In the genomic region with DNA sequence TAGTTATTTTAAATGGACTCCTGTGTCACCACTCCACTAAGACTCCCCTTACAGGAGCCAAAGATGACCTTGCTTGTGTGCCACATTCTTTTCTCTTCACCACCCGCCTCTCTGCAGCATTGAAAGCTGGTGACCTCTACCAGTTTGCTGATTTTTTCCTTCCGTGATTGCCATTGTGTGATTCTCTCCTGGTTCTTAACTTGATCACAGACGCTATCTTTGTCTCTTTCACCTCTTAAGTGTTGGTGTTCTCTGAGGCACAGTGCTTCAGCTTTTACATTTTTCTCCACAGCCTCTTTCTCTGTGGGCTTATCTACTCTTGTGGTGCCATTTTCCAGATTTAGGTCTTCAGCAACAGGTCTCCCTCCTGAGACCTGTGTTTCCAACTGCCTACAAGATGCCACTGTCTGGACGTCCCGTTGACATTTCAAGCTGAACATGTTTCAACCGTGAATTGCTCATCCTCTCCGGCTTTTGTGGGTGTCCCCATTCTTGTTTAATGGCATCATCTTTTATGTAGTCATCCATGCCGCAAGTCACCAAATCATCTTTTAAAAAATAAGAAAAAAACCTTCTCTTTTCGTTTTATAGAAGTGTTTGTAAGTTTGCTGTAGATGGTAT, we compare ENCODE assay signal across 1 cellular context.
TF ChIP-seq lines count a peak whose summit lies in the region.

No MANE protein-coding gene starts in this region.

TF ChIP-seq in WTC11, 78 proteins besides CTCF, POLR2A, EP300 and RAD21 (continued from another document):
- TF ChIP-seq ESRRA (CRISPR knock-in tag; IDR thresholded peaks at IDR 0.05; ENCODE audit: borderline replicate concordance) (no peak), RORB (CRISPR knock-in tag; IDR thresholded peaks at IDR 0.05) (no peak), FOXK1 (CRISPR knock-in tag; IDR thresholded peaks at IDR 0.05) (no peak), HMGA2 (CRISPR knock-in tag; IDR thresholded peaks at IDR 0.05) (no peak), SMAD4 (CRISPR knock-in tag; IDR thresholded peaks at IDR 0.05) (no peak), FOXJ3 (CRISPR knock-in tag; IDR thresholded peaks at IDR 0.05; ENCODE audit: borderline replicate concordance) (no peak), NR2C2 (CRISPR knock-in tag; IDR thresholded peaks at IDR 0.05) (no peak), JAZF1 (CRISPR knock-in tag; IDR thresholded peaks at IDR 0.05) (no peak), PRRX2 (CRISPR knock-in tag; IDR thresholded peaks at IDR 0.05) (no peak)
- TF ChIP-seq, protein P1, sequence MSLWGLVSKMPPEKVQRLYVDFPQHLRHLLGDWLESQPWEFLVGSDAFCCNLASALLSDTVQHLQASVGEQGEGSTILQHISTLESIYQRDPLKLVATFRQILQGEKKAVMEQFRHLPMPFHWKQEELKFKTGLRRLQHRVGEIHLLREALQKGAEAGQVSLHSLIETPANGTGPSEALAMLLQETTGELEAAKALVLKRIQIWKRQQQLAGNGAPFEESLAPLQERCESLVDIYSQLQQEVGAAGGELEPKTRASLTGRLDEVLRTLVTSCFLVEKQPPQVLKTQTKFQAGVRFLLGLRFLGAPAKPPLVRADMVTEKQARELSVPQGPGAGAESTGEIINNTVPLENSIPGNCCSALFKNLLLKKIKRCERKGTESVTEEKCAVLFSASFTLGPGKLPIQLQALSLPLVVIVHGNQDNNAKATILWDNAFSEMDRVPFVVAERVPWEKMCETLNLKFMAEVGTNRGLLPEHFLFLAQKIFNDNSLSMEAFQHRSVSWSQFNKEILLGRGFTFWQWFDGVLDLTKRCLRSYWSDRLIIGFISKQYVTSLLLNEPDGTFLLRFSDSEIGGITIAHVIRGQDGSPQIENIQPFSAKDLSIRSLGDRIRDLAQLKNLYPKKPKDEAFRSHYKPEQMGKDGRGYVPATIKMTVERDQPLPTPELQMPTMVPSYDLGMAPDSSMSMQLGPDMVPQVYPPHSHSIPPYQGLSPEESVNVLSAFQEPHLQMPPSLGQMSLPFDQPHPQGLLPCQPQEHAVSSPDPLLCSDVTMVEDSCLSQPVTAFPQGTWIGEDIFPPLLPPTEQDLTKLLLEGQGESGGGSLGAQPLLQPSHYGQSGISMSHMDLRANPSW (CRISPR knock-in tag; conservative IDR thresholded peaks at IDR 0.05; ENCODE audit: low read depth), result no peak
- TF ChIP-seq, protein P2, sequence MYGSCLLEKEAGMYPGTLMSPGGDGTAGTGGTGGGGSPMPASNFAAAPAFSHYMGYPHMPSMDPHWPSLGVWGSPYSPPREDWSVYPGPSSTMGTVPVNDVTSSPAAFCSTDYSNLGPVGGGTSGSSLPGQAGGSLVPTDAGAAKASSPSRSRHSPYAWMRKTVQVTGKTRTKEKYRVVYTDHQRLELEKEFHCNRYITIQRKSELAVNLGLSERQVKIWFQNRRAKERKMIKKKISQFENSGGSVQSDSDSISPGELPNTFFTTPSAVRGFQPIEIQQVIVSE (CRISPR knock-in tag; IDR thresholded peaks at IDR 0.05; ENCODE audit: borderline replicate concordance), result no peak
- TF ChIP-seq, protein P3, sequence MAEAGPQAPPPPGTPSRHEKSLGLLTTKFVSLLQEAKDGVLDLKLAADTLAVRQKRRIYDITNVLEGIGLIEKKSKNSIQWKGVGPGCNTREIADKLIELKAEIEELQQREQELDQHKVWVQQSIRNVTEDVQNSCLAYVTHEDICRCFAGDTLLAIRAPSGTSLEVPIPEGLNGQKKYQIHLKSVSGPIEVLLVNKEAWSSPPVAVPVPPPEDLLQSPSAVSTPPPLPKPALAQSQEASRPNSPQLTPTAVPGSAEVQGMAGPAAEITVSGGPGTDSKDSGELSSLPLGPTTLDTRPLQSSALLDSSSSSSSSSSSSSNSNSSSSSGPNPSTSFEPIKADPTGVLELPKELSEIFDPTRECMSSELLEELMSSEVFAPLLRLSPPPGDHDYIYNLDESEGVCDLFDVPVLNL (CRISPR knock-in tag; IDR thresholded peaks at IDR 0.05; ENCODE audit: borderline replicate concordance, low read depth), result no peak
- TF ChIP-seq, protein P4, sequence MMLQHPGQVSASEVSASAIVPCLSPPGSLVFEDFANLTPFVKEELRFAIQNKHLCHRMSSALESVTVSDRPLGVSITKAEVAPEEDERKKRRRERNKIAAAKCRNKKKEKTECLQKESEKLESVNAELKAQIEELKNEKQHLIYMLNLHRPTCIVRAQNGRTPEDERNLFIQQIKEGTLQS (CRISPR knock-in tag; conservative IDR thresholded peaks at IDR 0.05), result no peak
- TF ChIP-seq, protein P5, sequence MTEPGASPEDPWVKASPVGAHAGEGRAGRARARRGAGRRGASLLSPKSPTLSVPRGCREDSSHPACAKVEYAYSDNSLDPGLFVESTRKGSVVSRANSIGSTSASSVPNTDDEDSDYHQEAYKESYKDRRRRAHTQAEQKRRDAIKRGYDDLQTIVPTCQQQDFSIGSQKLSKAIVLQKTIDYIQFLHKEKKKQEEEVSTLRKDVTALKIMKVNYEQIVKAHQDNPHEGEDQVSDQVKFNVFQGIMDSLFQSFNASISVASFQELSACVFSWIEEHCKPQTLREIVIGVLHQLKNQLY (CRISPR knock-in tag; IDR thresholded peaks at IDR 0.05), result no peak
